Comparison of ENCODE assay signal across 19 cellular contexts in genomic region chr11:13663631-13664071, GRCh38. TPM values are rescaled to one million over a fixed set of nuclear protein-coding genes. Genes with fewer than 3 reads are reported as not detected.
DNase-seq lines count a peak whose midpoint lies in the region; ATAC-seq and TF ChIP-seq lines count a peak whose summit lies in the region.
"Had no signal": no experiment of that assay in that cellular context is flagged by ENCODE, and none has a peak within 500 bp of the region (broad histone marks: within the 10 kb centered on the region; RNA-seq: fewer than 3 reads in every experiment).

No MANE protein-coding gene starts in this region.

- H2BK12ac ChIP-seq in mesenchymal stem cell (ENCODE audit: low read length in 2 of 2) = no peak overlapping the region

- peak; percentile 39 for DNase-seq in AG20443 (ENCODE audit: low spot score)
- peak; percentile 70 for DNase-seq in NCI-H226
- peak; percentile 66 for DNase-seq in epithelial cell of esophagus (ENCODE audit: low read depth)
- DNase-seq in mesenchymal stem cell = peak; percentile 39
- DNase-seq in NCI-H2227 treated with DMSO at 0.1 percent for 48 hours (lab: John Stamatoyannopoulos, UW) = no peak
- no peak for DNase-seq in islet precursor cell
- no peak for DNase-seq in NK-92 (lab: John Stamatoyannopoulos, UW; ENCODE audit: unreplicated experiment)
- DNase-seq: activated CD4-positive, alpha-beta T cell treated with anti-CD3 and anti-CD28 coated beads for 4 hours; foreskin melanocyte; naive B cell; NCI-H1436 treated with DMSO at 0.1 percent for 48 hours; stimulated activated naive CD8-positive, alpha-beta T cell treated with anti-CD3 and anti-CD28 coated beads, Interleukin-15, amount 100 ng/mL, for 72 hours; T-helper 9 cell had no signal

- no peak overlapping the region for H3K27ac ChIP-seq in mesenchymal stem cell (ENCODE audit: low read length, poor library complexity, severe bottlenecking)
- H3K27ac ChIP-seq: HL-60, SJSA1, vagina had no signal

- no peak overlapping the region for H4K91ac ChIP-seq in mesenchymal stem cell (ENCODE audit: low read length)

- H3K4ac ChIP-seq in mesenchymal stem cell (ENCODE audit: low read depth in 1 of 2, low read length in 2 of 2) = no peak overlapping the region

- H3K79me1 ChIP-seq in mesenchymal stem cell (replicated peaks; ENCODE audit: low read length, poor library complexity, severe bottlenecking) = no peaks in the 10 kb centered on the region

- no peak overlapping the region for H3K9ac ChIP-seq in mesenchymal stem cell (ENCODE audit: low read length)

- H2BK120ac ChIP-seq in mesenchymal stem cell (ENCODE audit: low read depth, low read length) = no peak overlapping the region

- H3K4me1 ChIP-seq in mesenchymal stem cell (ENCODE audit: control insufficient read depth, insufficient read depth, low read depth, low read length) = no peaks in the 10 kb centered on the region
- H3K4me1 ChIP-seq: vagina had no signal

- no peak overlapping the region for H2BK5ac ChIP-seq in mesenchymal stem cell (ENCODE audit: low read depth, low read length, poor library complexity, severe bottlenecking)

- H2BK15ac ChIP-seq in mesenchymal stem cell (ENCODE audit: low read depth, poor library complexity, severe bottlenecking) = no peak overlapping the region

- no peak overlapping the region for H3K14ac ChIP-seq in mesenchymal stem cell (ENCODE audit: low read length in 2 of 2)

- no peak overlapping the region for H2AFZ ChIP-seq in mesenchymal stem cell (ENCODE audit: low read depth, low read length)
- H2AFZ ChIP-seq: GM23338 had no signal

- ATAC-seq in GM21825 (IDR thresholded peaks at IDR 0.05; ENCODE audit: unreplicated experiment) = no peak
- ATAC-seq: activated naive CD4-positive, alpha-beta T cell treated with anti-CD3 and anti-CD28 coated beads, Interleukin-2, amount 50 U/mL, for 72 hours; GM23338; stimulated activated naive CD8-positive, alpha-beta T cell treated with anti-CD3 and anti-CD28 coated beads, Interleukin-15, amount 100 ng/mL, for 72 hours had no signal

- no peak overlapping the region for H4K8ac ChIP-seq in mesenchymal stem cell (ENCODE audit: low read length)

- H3K4me3 ChIP-seq in epithelial cell of esophagus (ENCODE audit: low read length) (no peak overlapping the region), mesenchymal stem cell (ENCODE audit: insufficient read depth in 1 of 2, low read depth in 1 of 2, low read length in 2 of 2) (peak overlapping the region in 1 of 2 experiments; percentile 11)
- H3K4me3 ChIP-seq: GM23338, SJSA1, vagina had no signal

- no peaks in the 10 kb centered on the region for H3K36me3 ChIP-seq in mesenchymal stem cell (ENCODE audit: control insufficient read depth in 1 of 2, insufficient read depth in 2 of 2, low read depth in 1 of 2, low read length in 2 of 2)
- H3K36me3 ChIP-seq: vagina had no signal

- H3K23ac ChIP-seq in mesenchymal stem cell (ENCODE audit: low read length in 2 of 2) = no peak overlapping the region

- H2AK5ac ChIP-seq in mesenchymal stem cell (ENCODE audit: low read length, severe bottlenecking) = no peak overlapping the region

- WGBS in mesenchymal stem cell = 56% methylated on average over 1 of the region's 1 CpG

- H3K4me2 ChIP-seq in mesenchymal stem cell (ENCODE audit: low read length, poor library complexity, severe bottlenecking) = no peak overlapping the region
- H3K4me2 ChIP-seq: GM23338 had no signal

- H3K27me3 ChIP-seq in mesenchymal stem cell (ENCODE audit: control insufficient read depth in 1 of 2, insufficient read depth in 1 of 2, low read length in 2 of 2) = no peaks in the 10 kb centered on the region
- H3K27me3 ChIP-seq: SJSA1, vagina had no signal

- no peak overlapping the region for H3K18ac ChIP-seq in mesenchymal stem cell (ENCODE audit: low read depth in 1 of 2, low read length in 2 of 2)

- TF ChIP-seq CTCF in epithelial cell of esophagus (IDR thresholded peaks at IDR 0.05; ENCODE audit: insufficient read depth, low read depth, low read length, missing control alignments) = no peak

- H3K9me3 ChIP-seq in mesenchymal stem cell (ENCODE audit: control insufficient read depth, low read length) = peaks cover 11% of the 10 kb centered on the region
- H3K9me3 ChIP-seq: vagina had no signal

RNA-seq across cellular contexts. Expression of gene FAR1, which starts 4.8 kb away (rescaled TPM):
- polyA plus RNA-seq in mesenchymal stem cell (2013, experiment 1 of 2) = 29.8 TPM
- 28.1 TPM for polyA plus RNA-seq in mesenchymal stem cell (2013, experiment 2 of 2)

Comparison
In these comparisons a context has a peak if more than half of its experiments do, and no peak if none do; other contexts are left out.
1. DNase-seq: peak in AG20443 (single experiment), NCI-H226 (single experiment), epithelial cell of esophagus (single experiment) and mesenchymal stem cell (single experiment); none in NCI-H2227 treated with DMSO at 0.1 percent for 48 hours (single experiment), islet precursor cell (single experiment) and NK-92 (single experiment).